In the genomic region with DNA sequence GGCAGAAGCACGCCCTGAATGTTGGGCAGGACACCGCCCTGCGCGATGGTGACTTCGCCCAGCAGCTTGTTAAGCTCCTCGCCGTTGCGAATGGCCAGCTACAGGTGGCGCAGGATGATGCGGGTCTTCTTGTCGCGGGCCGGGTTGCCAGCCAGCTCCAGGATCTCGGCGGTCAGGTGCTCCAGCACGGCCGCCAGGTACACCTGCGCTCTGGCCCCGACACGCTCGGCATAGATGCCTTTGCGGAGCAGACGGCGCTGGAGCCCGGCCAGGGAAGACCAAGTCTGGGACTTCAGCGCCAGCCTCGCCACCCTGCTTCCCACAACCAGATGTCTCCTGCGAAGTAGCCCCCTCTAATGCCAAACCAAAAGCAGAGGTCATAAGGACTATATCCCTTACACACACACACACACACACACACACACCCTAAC, we compare ENCODE assay signal across 12 cellular contexts. TPM values are rescaled to one million over a fixed set of nuclear protein-coding genes. Genes with fewer than 3 reads are reported as not detected.
A peak's percentile ranks its signal among the peaks of the same experiment; 100 is the strongest.
DNase-seq lines count a peak whose midpoint lies in the region; ATAC-seq and TF ChIP-seq lines count a peak whose summit lies in the region.
"Had no signal": no experiment of that assay in that cellular context is flagged by ENCODE, and none has a peak within 500 bp of the region (broad histone marks: within the 10 kb centered on the region; RNA-seq: fewer than 3 reads in every experiment).

No MANE protein-coding gene starts in this region.

- H3K4ac ChIP-seq in H9 (ENCODE audit: low read depth, low read length), result no peak overlapping the region

- H3K4me1 ChIP-seq in H9 (ENCODE audit: insufficient read depth, low read length), result no peaks in the 10 kb centered on the region
- H3K4me1 ChIP-seq: uterus had no signal

- H3K9me3 ChIP-seq in H9 (ENCODE audit: control insufficient read depth, low read depth, low read length), result no peaks in the 10 kb centered on the region
- H3K9me3 ChIP-seq: uterus had no signal

- no CpG with 5 or more reads among the region's 28 CpGs for WGBS in H9 (ENCODE audit: extremely low coverage, insufficient read length, low lambda C conversion rate)

- DNase-seq in H9, result peak; percentile 85
- peak; percentile 10 for DNase-seq in activated T-cell treated with anti-CD3 and anti-CD28 coated beads for 48 hours (ENCODE audit: low read depth)
- peak; percentile 40 for DNase-seq in left cardiac atrium
- peak; percentile 12 for DNase-seq in stimulated activated CD4-positive, alpha-beta T cell treated with anti-CD3 and anti-CD28 coated beads, Interleukin-4, amount 100 ng/mL, for 1 hour
- DNase-seq in ACHN, result no peak
- no peak for DNase-seq in HFFc6
- DNase-seq in DMS79 treated with DMSO at 0.1 percent for 48 hours (lab: John Stamatoyannopoulos, UW), result no peak
- DNase-seq: brain microvascular endothelial cell, NCI-H2029 had no signal

- H3K4me1 Mint-ChIP-seq in H9, result 0 out of 4 replicates have a peak, but pooled peaks cover 0 to 2% of the 10 kb centered on the region in 2 experiments
- H3K4me1 Mint-ChIP-seq in HFFc6 (ENCODE audit: low read depth), result peaks cover 10% of the 10 kb centered on the region; the same call in 1 of the 2 replicates
- H3K4me1 Mint-ChIP-seq: nephron had no signal

- no peak overlapping the region for H2BK120ac ChIP-seq in H9 (ENCODE audit: low read depth, low read length, poor library complexity, severe bottlenecking)

- no peak overlapping the region for H2BK5ac ChIP-seq in H9 (ENCODE audit: insufficient read length, low read length)

- H3K27ac Mint-ChIP-seq in H9, result no peak overlapping the region
- no peak overlapping the region for H3K27ac Mint-ChIP-seq in HFFc6
- H3K27ac Mint-ChIP-seq: nephron had no signal

- intact Hi-C loops in left cardiac atrium (cut with DNase I), result no loop called here

- no peaks in the 10 kb centered on the region for H3K79me1 ChIP-seq in H9 (ENCODE audit: insufficient read depth, low read depth, low read length, poor library complexity, severe bottlenecking)

- H3K27me3 ChIP-seq in H9 (ENCODE audit: insufficient read depth, low read length), result no peaks in the 10 kb centered on the region
- H3K27me3 ChIP-seq: brain microvascular endothelial cell, uterus had no signal

- H3K27me3 Mint-ChIP-seq in H9 (ENCODE audit: low read depth) (peaks cover 9% of the 10 kb centered on the region), HFFc6 (ENCODE audit: insufficient read depth) (peaks cover 5% of the 10 kb centered on the region)

- H3K4me3 Mint-ChIP-seq in H9 (peak overlapping the region in 1 of 2 experiments; percentile 39; a peak in 2 of 5 replicates), HFFc6 (no peak overlapping the region)
- H3K4me3 Mint-ChIP-seq: nephron had no signal

- H3K9ac ChIP-seq in H9 (ENCODE audit: extremely low read depth, insufficient read length, low read length), result no peak overlapping the region

- ATAC-seq in left cardiac atrium, result peak in 1 of 2 donors; percentile 25
- ATAC-seq in HG03378 (IDR thresholded peaks at IDR 0.05; ENCODE audit: unreplicated experiment), result no peak

- H4K20me1 ChIP-seq in H9 (ENCODE audit: control insufficient read depth, insufficient read depth, insufficient read length), result no peaks in the 10 kb centered on the region

- H3K27ac ChIP-seq in H9 (ENCODE audit: insufficient read length, low read depth, low read length), result no peak overlapping the region
- H3K27ac ChIP-seq: brain microvascular endothelial cell, uterus had no signal

- in situ Hi-C loops in ACHN (cut with HindIII; ENCODE audit: low pct_ligation_motif_present, low pct_unique_long_range_greater_than_20kb, low sequenced_read_pairs), result no loop called here

- no peak overlapping the region for H2AK5ac ChIP-seq in H9 (ENCODE audit: insufficient read length, low read length)

- no peak overlapping the region for H4K8ac ChIP-seq in H9 (replicated peaks; ENCODE audit: insufficient read length, low read depth, low read length)

- H3K79me2 ChIP-seq in H9 (ENCODE audit: insufficient read depth, low read length), result no peaks in the 10 kb centered on the region

- H3K18ac ChIP-seq in H9 (ENCODE audit: insufficient read length, low read depth, low read length), result no peak overlapping the region

- no peaks in the 10 kb centered on the region for H3K23me2 ChIP-seq in H9 (ENCODE audit: insufficient read length, low read depth, low read length, poor library complexity, severe bottlenecking)

- no peak overlapping the region; the same call in 1 of the 2 replicates for H3K14ac ChIP-seq in H9 (ENCODE audit: insufficient read depth, low read length)

- H3K56ac ChIP-seq in H9 (ENCODE audit: insufficient read length, low read depth, low read length), result no peak overlapping the region

- H3K23ac ChIP-seq in H9 (ENCODE audit: insufficient read length, low read depth, low read length), result no peak overlapping the region

- H3K9me3 Mint-ChIP-seq in H9, result no peaks in the 10 kb centered on the region; a peak in 1 of 5 replicates
- H3K9me3 Mint-ChIP-seq in HFFc6, result no peaks in the 10 kb centered on the region

- H3K36me3 Mint-ChIP-seq in H9 (ENCODE audit: insufficient read depth in 1 of 3, low read depth in 3 of 3) (no peaks in the 10 kb centered on the region), HFFc6 (ENCODE audit: low read depth) (no peaks in the 10 kb centered on the region)

- H3K4me2 ChIP-seq in H9 (ENCODE audit: insufficient read depth, insufficient read length, low read length), result no peak overlapping the region

- H2BK15ac ChIP-seq in H9 (ENCODE audit: low read depth, low read length), result no peak overlapping the region

- H2AFZ ChIP-seq in H9 (ENCODE audit: low read length), result no peak overlapping the region

- H4K5ac ChIP-seq in H9 (ENCODE audit: insufficient read length, low read depth, low read length), result no peak overlapping the region

- H4K91ac ChIP-seq in H9 (ENCODE audit: insufficient read length, low read depth, low read length), result no peak overlapping the region

- H2BK20ac ChIP-seq in H9 (ENCODE audit: low read depth, low read length, poor library complexity, severe bottlenecking), result no peak overlapping the region

- H2BK12ac ChIP-seq in H9 (ENCODE audit: insufficient read length, low read depth, low read length), result no peak overlapping the region

- TF ChIP-seq CTCF in H9 (conservative IDR thresholded peaks at IDR 0.05) (no peak; the same call in 2 of the 3 replicates), HFFc6 (IDR thresholded peaks at IDR 0.05) (no peak)

- no peak overlapping the region for H3T11ph ChIP-seq in H9 (ENCODE audit: low read length)

RNA-seq across cellular contexts. Expression of a gene that starts 8.0 kb away (rescaled TPM):
- total RNA-seq in H9 (2021) (not detected in 2 replicates), left cardiac atrium (not detected)
- not detected for total RNA-seq in HFFc6 (2021; fragmentation: NEBNext Ultra II Directional; extraction: Animal tissue kit (Norgen Biotek cat#: 25700))
- total RNA-seq: uterus had no signal

RNA-seq across cellular contexts. Expression of a gene that starts 48.4 kb away (rescaled TPM):
- not detected in 2 replicates for total RNA-seq in H9 (2021)
- not detected for total RNA-seq in left cardiac atrium
- total RNA-seq in HFFc6 (2021; fragmentation: NEBNext Ultra II Directional; extraction: Animal tissue kit (Norgen Biotek cat#: 25700)), result not detected
- total RNA-seq: uterus had no signal

RNA-seq across cellular contexts. Expression of a gene that starts 50.2 kb away (rescaled TPM):
- not detected in 2 replicates for total RNA-seq in H9 (2021)
- total RNA-seq in left cardiac atrium, result not detected
- total RNA-seq in HFFc6 (2021; fragmentation: NEBNext Ultra II Directional; extraction: Animal tissue kit (Norgen Biotek cat#: 25700)), result not detected
- total RNA-seq: uterus had no signal

Comparison
In these comparisons a context has a peak if more than half of its experiments do, and no peak if none do; other contexts are left out.
1. DNase-seq: peak in H9 (single experiment), activated T-cell treated with anti-CD3 and anti-CD28 coated beads for 48 hours (single experiment), left cardiac atrium (single experiment) and stimulated activated CD4-positive, alpha-beta T cell treated with anti-CD3 and anti-CD28 coated beads, Interleukin-4, amount 100 ng/mL, for 1 hour (single experiment); none in ACHN (single experiment), HFFc6 (single experiment) and DMS79 treated with DMSO at 0.1 percent for 48 hours (single experiment).